ENCODE assay signal across 29 cellular contexts in the genomic region with DNA sequence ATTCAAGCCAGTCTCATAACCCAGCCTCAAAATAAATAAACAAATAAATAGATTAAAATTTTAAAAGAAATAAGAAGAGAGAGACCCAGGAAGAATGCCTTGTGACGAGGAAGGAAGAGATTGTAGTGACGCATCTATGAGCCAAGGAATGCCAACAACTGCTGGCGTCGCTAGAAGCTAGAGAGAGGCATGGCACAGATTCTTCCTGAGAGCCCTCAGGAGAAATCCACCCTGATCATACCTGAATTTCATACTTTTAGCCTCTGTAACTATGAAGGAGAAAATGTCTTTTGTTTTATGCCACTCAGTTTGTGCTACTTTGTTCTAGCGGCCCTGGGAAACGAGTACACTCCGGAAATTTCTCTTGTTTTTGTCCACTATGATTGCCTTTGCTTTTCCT.
DNase-seq lines count a peak whose midpoint lies in the region; ATAC-seq, FAIRE-seq and TF ChIP-seq lines count a peak whose summit lies in the region.
"Had no signal": no experiment of that assay in that cellular context is flagged by ENCODE, and none has a peak within 500 bp of the region (broad histone marks: within the 10 kb centered on the region; RNA-seq: fewer than 3 reads in every experiment).

No MANE protein-coding gene starts in this region.

- TF ChIP-seq CTCF in HepG2 (CRISPR knock-in tag; IDR thresholded peaks at IDR 0.05): no peak
- no peak for TF ChIP-seq CTCF in right lobe of liver (IDR thresholded peaks at IDR 0.05)
- no peak for TF ChIP-seq CTCF in neural progenitor cell (IDR thresholded peaks at IDR 0.05)

- in situ Hi-C loops in HepG2 (cut with HindIII; ENCODE audit: extremely low pct_ligation_motif_present, low pct_unique_long_range_greater_than_20kb): no loop called here

- H3K9me3 ChIP-seq in HepG2 (ENCODE audit: low read length) (peaks cover 29% of the 10 kb centered on the region), right lobe of liver (no peaks in the 10 kb centered on the region), neural progenitor cell (ENCODE audit: low read depth) (peaks cover 5% of the 10 kb centered on the region)

- 0 out of 5 replicates have a peak, but pooled peaks cover 2 to 4% of the 10 kb centered on the region in 2 experiments for H3K27me3 ChIP-seq in HepG2 (ENCODE audit: control insufficient read depth in 1 of 2, insufficient read depth in 2 of 2, low read length in 2 of 2)
- H3K27me3 ChIP-seq in right lobe of liver: no peaks in the 10 kb centered on the region
- no peaks in the 10 kb centered on the region for H3K27me3 ChIP-seq in neural progenitor cell
- H3K27me3 ChIP-seq: BE2C, BLaER1 had no signal

- peaks cover 10% of the 10 kb centered on the region for H3K36me3 Mint-ChIP-seq in neural progenitor cell

- H4K20me1 ChIP-seq in HepG2 (ENCODE audit: insufficient read depth, low read length): no peaks in the 10 kb centered on the region
- H4K20me1 ChIP-seq in neural progenitor cell (ENCODE audit: low read depth): no peaks in the 10 kb centered on the region
- H4K20me1 ChIP-seq: BLaER1 had no signal

- CTCF ChIA-PET in HepG2 (lab: Yijun Ruan, JAX; ENCODE audit: low intra/inter-chr PET ratio, low total read pairs): no interaction called here

- H3K9ac ChIP-seq in HepG2 (ENCODE audit: insufficient read depth, low read depth, low read length): no peak overlapping the region
- no peak overlapping the region for H3K9ac ChIP-seq in neural progenitor cell
- H3K9ac ChIP-seq: BLaER1 had no signal

- no peak overlapping the region for H3K27ac ChIP-seq in HepG2 (ENCODE audit: extremely low read length, insufficient read depth, low read length)
- H3K27ac ChIP-seq in right lobe of liver: no peak overlapping the region
- H3K27ac ChIP-seq in neural progenitor cell: no peak overlapping the region
- H3K27ac ChIP-seq: BLaER1 had no signal

- H3K36me3 ChIP-seq in HepG2 (replicated peaks in 1 of 2; ENCODE audit: control insufficient read depth in 1 of 2, insufficient read depth in 2 of 2, low read length in 2 of 2): no peaks in the 10 kb centered on the region
- H3K36me3 ChIP-seq in right lobe of liver: no peaks in the 10 kb centered on the region
- no peaks in the 10 kb centered on the region for H3K36me3 ChIP-seq in neural progenitor cell
- H3K36me3 ChIP-seq: BE2C, BLaER1 had no signal

- H3K4me2 ChIP-seq in HepG2 (ENCODE audit: low read depth, low read length) (no peak overlapping the region), neural progenitor cell (no peak overlapping the region)
- H3K4me2 ChIP-seq: BLaER1 had no signal

- peaks cover 5% of the 10 kb centered on the region for H3K4me1 ChIP-seq in HepG2 (ENCODE audit: insufficient read depth, low read length)
- H3K4me1 ChIP-seq in right lobe of liver: no peaks in the 10 kb centered on the region
- H3K4me1 ChIP-seq in neural progenitor cell: no peaks in the 10 kb centered on the region
- H3K4me1 ChIP-seq: BE2C, BLaER1 had no signal

- ATAC-seq in HepG2 (no peak), right lobe of liver (no peak), GM18517 (IDR thresholded peaks at IDR 0.05; ENCODE audit: unreplicated experiment) (no peak), HG02981 (IDR thresholded peaks at IDR 0.05; ENCODE audit: unreplicated experiment) (no peak)
- ATAC-seq: GM12878 had no signal

- DNase-seq in HepG2 (ENCODE audit: low spot score): no peak
- no peak for DNase-seq in right lobe of liver
- DNase-seq in neural progenitor cell (ENCODE audit: low spot score): no peak
- DNase-seq in posterior vena cava (ENCODE audit: low spot score): peak; percentile 5
- no peak for DNase-seq in NCI-H2029 (lab: John Stamatoyannopoulos, UW)
- DNase-seq: 8988T; ACHN; BE2C; C1 segment of cervical spinal cord; CD4-positive, alpha-beta memory T cell; CD4-positive, CD25-positive, alpha-beta regulatory T cell; CD8-positive, alpha-beta memory T cell; COR-L47; DMS 273 treated with DMSO at 0.1 percent for 48 hours; DMS153; DMS53; DMS79; DND-41; EL; GDM1 had no signal

- H3K79me2 ChIP-seq in HepG2 (ENCODE audit: insufficient read depth, low read length): no peaks in the 10 kb centered on the region
- H3K79me2 ChIP-seq in neural progenitor cell (ENCODE audit: low read depth): no peaks in the 10 kb centered on the region

- H3K4me3 ChIP-seq in HepG2 (replicated peaks in 1 of 3; ENCODE audit: insufficient read depth in 1 of 3, low read depth in 2 of 3, low read length in 3 of 3): no peak overlapping the region
- no peak overlapping the region for H3K4me3 ChIP-seq in right lobe of liver
- H3K4me3 ChIP-seq in neural progenitor cell: no peak overlapping the region
- H3K4me3 ChIP-seq: BLaER1, GM12878 had no signal

- BruUV-seq in HepG2 (replicated peaks; lab: Mats Ljungman, UMichigan): no TSS peak

- no peak for TF ChIP-seq POLR2A in HepG2 (IDR thresholded peaks at IDR 0.05; ENCODE audit: insufficient read depth in 1 of 2, low read depth in 2 of 2, low read length in 2 of 2)
- no peak for TF ChIP-seq POLR2A in right lobe of liver (IDR thresholded peaks at IDR 0.05)

- H2AFZ ChIP-seq in HepG2 (ENCODE audit: low read length) (no peak overlapping the region), neural progenitor cell (replicated peaks) (no peak overlapping the region)

- no peak overlapping the region for H3K4me3 Mint-ChIP-seq in neural progenitor cell
- H3K4me3 Mint-ChIP-seq: CD14-positive monocyte; CD4-positive, alpha-beta memory T cell; CD4-positive, CD25-positive, alpha-beta regulatory T cell; CD8-positive, alpha-beta memory T cell had no signal

- TF ChIP-seq EP300 in HepG2 (IDR thresholded peaks at IDR 0.05; ENCODE audit: low read depth in 2 of 2, low read length in 2 of 2): no peak
- no peak for TF ChIP-seq EP300 in HepG2 (CRISPR knock-in tag; IDR thresholded peaks at IDR 0.05; ENCODE audit: borderline replicate concordance)

- intact Hi-C loops in HepG2 (cut with micrococcal nuclease; ENCODE audit: unreplicated experiment): no loop called here
- intact Hi-C loops in right lobe of liver (cut with DNase I): no loop called here
- intact Hi-C loops in posterior vena cava (cut with DNase I): no loop called here

- no peaks in the 10 kb centered on the region for H3K4me1 Mint-ChIP-seq in neural progenitor cell
- H3K4me1 Mint-ChIP-seq: CD14-positive monocyte; CD4-positive, alpha-beta memory T cell; CD4-positive, CD25-positive, alpha-beta regulatory T cell; CD8-positive, alpha-beta memory T cell had no signal

- no peaks in the 10 kb centered on the region for H3F3A ChIP-seq in neural progenitor cell (ENCODE audit: low read depth)

- H3K9me3 Mint-ChIP-seq in neural progenitor cell: peaks cover 44% of the 10 kb centered on the region

- FAIRE-seq in HepG2 (lab: Jason Lieb, UNC): no peak
- FAIRE-seq: A204.1, GM12878, GM12892, GM18507, GM19239 had no signal

- TF ChIP-seq RAD21 in HepG2 (CRISPR knock-in tag; IDR thresholded peaks at IDR 0.05): no peak

- H3K27me3 Mint-ChIP-seq in neural progenitor cell (ENCODE audit: insufficient read depth, low read depth): peaks cover 6% of the 10 kb centered on the region
- H3K27me3 Mint-ChIP-seq: CD4-positive, alpha-beta memory T cell had no signal

- H3K27ac Mint-ChIP-seq in neural progenitor cell: peak overlapping the region; percentile 63
- H3K27ac Mint-ChIP-seq: CD4-positive, alpha-beta memory T cell; CD8-positive, alpha-beta memory T cell had no signal

- POLR2A ChIA-PET in HepG2 (lab: Yijun Ruan, JAX): interaction anchor here (1.1 kb wide), 1 partner anchor 42 kb away, joined by 5 read pairs; no protein-coding TSS in a partner anchor

- WGBS in HepG2 (ENCODE audit: low lambda C conversion rate): 76% methylated on average over 7 of the region's 7 CpGs
- WGBS in right lobe of liver (ENCODE audit: insufficient coverage, low coverage, low lambda C conversion rate, missing lambda C conversion rate): 80% methylated on average over 6 of the region's 7 CpGs

TF ChIP-seq in HepG2, 621 proteins besides CTCF, POLR2A, EP300 and RAD21:
- TF ChIP-seq ZNF556 (CRISPR knock-in tag; IDR thresholded peaks at IDR 0.05; ENCODE audit: borderline replicate concordance): peak; percentile 92
- TF ChIP-seq, protein P1, sequence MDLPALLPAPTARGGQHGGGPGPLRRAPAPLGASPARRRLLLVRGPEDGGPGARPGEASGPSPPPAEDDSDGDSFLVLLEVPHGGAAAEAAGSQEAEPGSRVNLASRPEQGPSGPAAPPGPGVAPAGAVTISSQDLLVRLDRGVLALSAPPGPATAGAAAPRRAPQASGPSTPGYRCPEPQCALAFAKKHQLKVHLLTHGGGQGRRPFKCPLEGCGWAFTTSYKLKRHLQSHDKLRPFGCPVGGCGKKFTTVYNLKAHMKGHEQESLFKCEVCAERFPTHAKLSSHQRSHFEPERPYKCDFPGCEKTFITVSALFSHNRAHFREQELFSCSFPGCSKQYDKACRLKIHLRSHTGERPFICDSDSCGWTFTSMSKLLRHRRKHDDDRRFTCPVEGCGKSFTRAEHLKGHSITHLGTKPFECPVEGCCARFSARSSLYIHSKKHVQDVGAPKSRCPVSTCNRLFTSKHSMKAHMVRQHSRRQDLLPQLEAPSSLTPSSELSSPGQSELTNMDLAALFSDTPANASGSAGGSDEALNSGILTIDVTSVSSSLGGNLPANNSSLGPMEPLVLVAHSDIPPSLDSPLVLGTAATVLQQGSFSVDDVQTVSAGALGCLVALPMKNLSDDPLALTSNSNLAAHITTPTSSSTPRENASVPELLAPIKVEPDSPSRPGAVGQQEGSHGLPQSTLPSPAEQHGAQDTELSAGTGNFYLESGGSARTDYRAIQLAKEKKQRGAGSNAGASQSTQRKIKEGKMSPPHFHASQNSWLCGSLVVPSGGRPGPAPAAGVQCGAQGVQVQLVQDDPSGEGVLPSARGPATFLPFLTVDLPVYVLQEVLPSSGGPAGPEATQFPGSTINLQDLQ (CRISPR knock-in tag; IDR thresholded peaks at IDR 0.05): no peak
